In genomic region chr1:169288011-169288414, GRCh38 we compare ENCODE assay signal across 15 cellular contexts.
DNase-seq lines count a peak whose midpoint lies in the region; ATAC-seq, FAIRE-seq and TF ChIP-seq lines count a peak whose summit lies in the region.
"Had no signal": no experiment of that assay in that cellular context is flagged by ENCODE, and none has a peak within 500 bp of the region (broad histone marks: within the 10 kb centered on the region; RNA-seq: fewer than 3 reads in every experiment).

No MANE protein-coding gene starts in this region.

- TF ChIP-seq POLR2A in A549 (IDR thresholded peaks at IDR 0.05; ENCODE audit: low read length) (no peak), tibial nerve (IDR thresholded peaks at IDR 0.05) (no peak), heart left ventricle (IDR thresholded peaks at IDR 0.05) (no peak)

- POLR2A ChIA-PET in A549 (lab: Yijun Ruan, JAX), result no interaction called here

- TF ChIP-seq EP300 in A549 (IDR thresholded peaks at IDR 0.05) (no peak), tibial nerve (IDR thresholded peaks at IDR 0.05) (no peak)

- H3K36me3 ChIP-seq in tibial nerve (peaks cover 0 to 28% (median 0%) of the 10 kb centered on the region in 3 donors), heart left ventricle (no peaks in the 10 kb centered on the region)

- TF ChIP-seq RAD21 in A549 (conservative IDR thresholded peaks at IDR 0.05 in 1 of 2, IDR thresholded peaks at IDR 0.05 in 1 of 2), result no peak

- peak overlapping the region; percentile 39 to 50; a peak in 4 of 6 replicates for H3K27ac ChIP-seq in A549
- H3K27ac ChIP-seq in tibial nerve, result no peak overlapping the region
- no peak overlapping the region for H3K27ac ChIP-seq in heart left ventricle
- H3K27ac ChIP-seq: gastroesophageal sphincter had no signal

- H3K4me1 ChIP-seq in A549, result peaks cover 22% of the 10 kb centered on the region
- H3K4me1 ChIP-seq in tibial nerve, result no peaks in the 10 kb centered on the region
- H3K4me1 ChIP-seq in heart left ventricle, result no peaks in the 10 kb centered on the region
- H3K4me1 ChIP-seq: gastroesophageal sphincter had no signal

- intact Hi-C loops in heart left ventricle (cut with DNase I), result no loop called here

- DNase-seq in A549 (ENCODE audit: low read depth in 1 of 2, low spot score in 1 of 2) (peak in 1 of 2 experiments; percentile 41), HS-27A (ENCODE audit: low read depth) (peak; percentile 47), SW480 (ENCODE audit: low spot score) (peak; percentile 70), iPS DF 4.7 (ENCODE audit: extremely low read depth, low spot score) (peak; percentile 60), NCI-H2081 treated with DMSO at 0.1 percent for 48 hours (lab: John Stamatoyannopoulos, UW) (no peak), tibial nerve (ENCODE audit: low spot score in 2 of 2) (no peak), GOT3 (lab: John Stamatoyannopoulos, UW) (no peak), heart left ventricle (no peak)
- DNase-seq: activated CD8-positive, alpha-beta T cell treated with anti-CD3 and anti-CD28 coated beads, Interleukin-2, amount 10 ng/mL, durations not matched to agents 7 days and 5 days; activated naive CD4-positive, alpha-beta T cell treated with anti-CD3 and anti-CD28 coated beads for 36 hours; DMS79 treated with DMSO at 0.1 percent for 48 hours; NCI-H1105 treated with DMSO at 0.1 percent for 48 hours; NCI-H526; T-helper 1 cell had no signal

- H3K4me3 ChIP-seq in A549 (no peak overlapping the region), tibial nerve (no peak overlapping the region), heart left ventricle (no peak overlapping the region)
- H3K4me3 ChIP-seq: gastroesophageal sphincter had no signal

- no peak for FAIRE-seq in A549 (lab: Jason Lieb, UNC)

- ATAC-seq in A549 (peak in 1 of 2 experiments; percentile 76; a peak in 3 of 6 replicates), heart left ventricle (no peak)
- ATAC-seq: activated CD8-positive, alpha-beta T cell treated with anti-CD3 and anti-CD28 coated beads, Interleukin-2, amount 10 ng/mL, durations not matched to agents 7 days and 5 days; gastroesophageal sphincter had no signal

- 21% methylated on average over 1 of the region's 1 CpG for WGBS in A549 (ENCODE audit: missing lambda C conversion rate)
- 84 to 93% methylated on average over 1 of the region's 1 CpG for WGBS in tibial nerve, 2 donors
- 92 to 96% (median 94%) methylated on average over 1 of the region's 1 CpG for WGBS in heart left ventricle, 4 donors

- 0 out of 3 replicates have a peak, but pooled peaks cover 3% of the 10 kb centered on the region for H3K9me3 ChIP-seq in A549
- no peaks in the 10 kb centered on the region for H3K9me3 ChIP-seq in tibial nerve
- no peaks in the 10 kb centered on the region for H3K9me3 ChIP-seq in heart left ventricle
- H3K9me3 ChIP-seq: gastroesophageal sphincter had no signal

- no peaks in the 10 kb centered on the region for H3K27me3 ChIP-seq in tibial nerve
- H3K27me3 ChIP-seq in heart left ventricle, result no peaks in the 10 kb centered on the region
- H3K27me3 ChIP-seq: gastroesophageal sphincter had no signal

- CTCF ChIA-PET in A549 (lab: Yijun Ruan, JAX), result no interaction called here

- TF ChIP-seq CTCF in A549 (IDR thresholded peaks at IDR 0.05), result no peak
- no peak for TF ChIP-seq CTCF in tibial nerve (IDR thresholded peaks at IDR 0.05)
- TF ChIP-seq CTCF in heart left ventricle (IDR thresholded peaks at IDR 0.05), result no peak

- peak overlapping the region; percentile 66 for H3K4me2 ChIP-seq in A549

TF ChIP-seq in A549, 52 proteins besides CTCF, POLR2A, EP300 and RAD21:
- TF ChIP-seq NFE2L2 (conservative IDR thresholded peaks at IDR 0.05; ENCODE audit: low read length) (no peak), PBX3 (IDR thresholded peaks at IDR 0.05) (no peak), FOSL2 (IDR thresholded peaks at IDR 0.05) (no peak), FOSL2 (CRISPR knock-in tag; IDR thresholded peaks at IDR 0.05) (peak; percentile 22; the same call in 1 of the 2 replicates), JUNB (IDR thresholded peaks at IDR 0.05) (no peak), CEBPB (IDR thresholded peaks at IDR 0.05) (no peak), RNF2 (IDR thresholded peaks at IDR 0.05; ENCODE audit: borderline replicate concordance, low read depth) (no peak), JUN (IDR thresholded peaks at IDR 0.05) (no peak), TFCP2L1 (CRISPR knock-in tag; IDR thresholded peaks at IDR 0.05) (no peak), KDM5A (IDR thresholded peaks at IDR 0.05) (no peak), HDAC2 (IDR thresholded peaks at IDR 0.05) (no peak), HOXA7 (CRISPR knock-in tag; IDR thresholded peaks at IDR 0.05) (no peak), GATA3 (IDR thresholded peaks at IDR 0.05; ENCODE audit: borderline replicate concordance) (peak; percentile 44; the same call in 1 of the 2 replicates), CHD4 (IDR thresholded peaks at IDR 0.05; ENCODE audit: borderline replicate concordance) (no peak)
- TF ChIP-seq, protein P1, sequence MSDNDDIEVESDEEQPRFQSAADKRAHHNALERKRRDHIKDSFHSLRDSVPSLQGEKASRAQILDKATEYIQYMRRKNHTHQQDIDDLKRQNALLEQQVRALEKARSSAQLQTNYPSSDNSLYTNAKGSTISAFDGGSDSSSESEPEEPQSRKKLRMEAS (IDR thresholded peaks at IDR 0.05), result 0 out of 2 replicates have a peak, but pooled peaks have one; percentile 34

Comparison
In these comparisons a context has a peak if more than half of its experiments do, and no peak if none do; other contexts are left out.
1. DNase-seq: peak in HS-27A (single experiment), SW480 (single experiment) and iPS DF 4.7 (single experiment); none in NCI-H2081 treated with DMSO at 0.1 percent for 48 hours (single experiment), tibial nerve (0 of 2), GOT3 (single experiment) and heart left ventricle (0 of 5).
2. H3K27ac ChIP-seq: peak in A549 (2 of 2); none in tibial nerve (0 of 4) and heart left ventricle (0 of 12).